ENCODE assay signal across 32 cellular contexts in the genomic region with DNA sequence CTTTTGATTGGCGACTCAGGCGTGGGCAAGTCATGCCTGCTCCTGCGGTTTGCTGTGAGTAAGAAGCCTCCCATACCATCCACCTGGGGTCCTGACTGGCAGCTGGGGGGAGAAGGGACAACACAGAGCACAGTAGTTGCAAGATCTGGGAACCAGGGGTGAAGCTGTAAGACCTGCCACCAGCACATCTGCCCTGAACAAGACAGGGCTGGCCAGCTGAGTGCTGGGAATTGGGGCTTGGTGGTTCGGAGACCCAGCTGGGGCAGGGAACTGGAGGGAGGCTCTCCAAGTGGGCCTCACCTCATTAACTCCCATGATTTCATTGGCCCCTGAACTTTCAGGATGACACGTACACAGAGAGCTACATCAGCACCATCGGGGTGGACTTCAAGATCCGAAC. TPM values are rescaled to one million over a fixed set of nuclear protein-coding genes. Genes with fewer than 3 reads are reported as not detected.
A peak's percentile ranks its signal among the peaks of the same experiment; 100 is the strongest.
DNase-seq lines count a peak whose midpoint lies in the region; ATAC-seq, FAIRE-seq and TF ChIP-seq lines count a peak whose summit lies in the region.
"Had no signal": no experiment of that assay in that cellular context is flagged by ENCODE, and none has a peak within 500 bp of the region (broad histone marks: within the 10 kb centered on the region; RNA-seq: fewer than 3 reads in every experiment).

No MANE protein-coding gene starts in this region.

- no peaks in the 10 kb centered on the region for H3K9me2 ChIP-seq in Loucy (replicated peaks; ENCODE audit: low read depth, low read length)

- H4K20me1 ChIP-seq in Loucy (ENCODE audit: insufficient read depth, low read length, poor library complexity, severe bottlenecking) = peaks cover 22% of the 10 kb centered on the region
- no peaks in the 10 kb centered on the region for H4K20me1 ChIP-seq in GM12878 (ENCODE audit: control insufficient read depth, insufficient read depth)

- no peak overlapping the region for H3K4me3 ChIP-seq in Loucy (ENCODE audit: low read length, poor library complexity, severe bottlenecking)
- no peak overlapping the region for H3K4me3 ChIP-seq in GM12878
- H3K4me3 ChIP-seq: MG63, mucosa of descending colon, SK-N-MC, skin epidermis, thoracic aorta had no signal

- no peak for TF ChIP-seq EP300 in GM12878 (IDR thresholded peaks at IDR 0.05; ENCODE audit: borderline replicate concordance in 1 of 2, control insufficient read depth in 1 of 2, low read depth in 2 of 2, low read length in 2 of 2)

- FAIRE-seq in GM12878 (lab: Jason Lieb, UNC) = no peak

- no peak overlapping the region for H2AFZ ChIP-seq in Loucy (ENCODE audit: low read length)
- H2AFZ ChIP-seq in GM12878 (ENCODE audit: control insufficient read depth, low read depth, low read length) = no peak overlapping the region
- H2AFZ ChIP-seq: parathyroid adenoma had no signal

- H3K4me1 ChIP-seq in Loucy (ENCODE audit: insufficient read depth, low read length, poor library complexity, severe bottlenecking) (peaks cover 38% of the 10 kb centered on the region), GM12878 (ENCODE audit: control insufficient read depth, insufficient read depth, low read length) (peaks cover 11% of the 10 kb centered on the region)

- no peaks in the 10 kb centered on the region for H3K9me3 Mint-ChIP-seq in T-helper 2 cell treated with Interferon-gamma antibody and Interleukin-4, amounts not matched to agents 5 μg/mL and 100 μg/mL, for 36 hours
- H3K9me3 Mint-ChIP-seq in nephron progenitor cell = no peaks in the 10 kb centered on the region
- H3K9me3 Mint-ChIP-seq: activated T-cell treated with anti-CD3 and anti-CD28 coated beads, Interleukin-2, amount 50 U/mL, for 72 hours; stimulated activated naive CD8-positive, alpha-beta T cell treated with anti-CD3 and anti-CD28 coated beads, Interleukin-15, Interleukin-2, amounts not matched to agents 100 ng/mL and 50 ng/mL, for 24 hours had no signal

- DNase-seq in T-helper 2 cell treated with Interferon-gamma antibody and Interleukin-4, amounts not matched to agents 5 μg/mL and 100 μg/mL, for 36 hours (ENCODE audit: low spot score) = no peak
- DNase-seq in T-helper 2 cell (no peak), GM12878 (ENCODE audit: low read depth, low spot score) (no peak), nephron progenitor cell (no peak), T-helper 9 cell (no peak), head of caudate nucleus (no peak)
- no peak for DNase-seq in effector CD8-positive, alpha-beta T cell (lab: John Stamatoyannopoulos, UW)
- DNase-seq: 8988T; activated CD4-positive, alpha-beta T cell treated with anti-CD3 and anti-CD28 coated beads for 48 hours; activated naive CD4-positive, alpha-beta T cell; activated T-cell treated with anti-CD3 and anti-CD28 coated beads, Interleukin-2, amount 50 U/mL, for 72 hours; brain microvascular endothelial cell; DMS 273 treated with DMSO at 0.1 percent for 48 hours; hypothalamus; KG1; left colon; MG63; mucosa of descending colon; NCI-H1105; NCI-H187; NCI-H2171 treated with DMSO at 0.1 percent for 48 hours; NCI-H524; OCI-M1 had no signal

- H3K36me3 ChIP-seq in Loucy (ENCODE audit: insufficient read depth, low read length) (peaks cover 42% of the 10 kb centered on the region; the same call in 1 of the 2 replicates), GM12878 (ENCODE audit: control insufficient read depth in 2 of 2, insufficient read depth in 2 of 2, low read length in 1 of 2) (peaks cover 20 to 32% of the 10 kb centered on the region in 2 experiments)

- SMC1A ChIA-PET in GM12878 (lab: Charles Lee; ENCODE audit: uncharacterized antibody, unreplicated experiment) = interaction anchor here (1.2 to 1.6 kb wide), 2 partner anchors 9 to 17 kb away, joined by 3 read pairs; partner anchors contain the start of gene YIF1A

- CTCF ChIA-PET in GM12878 (lab: Yijun Ruan, JAX) = interaction anchor here (0.6 to 3.3 kb wide), 6 partner anchors 9 to 105 kb away, joined by 3 to 19 read pairs (median 5); no protein-coding TSS in a partner anchor

- H3K4me2 ChIP-seq in Loucy (ENCODE audit: low read depth, low read length, poor library complexity, severe bottlenecking) (peak overlapping the region; percentile 42), GM12878 (ENCODE audit: control insufficient read depth, insufficient read depth) (no peak overlapping the region; the same call in 1 of the 2 replicates)

- H3K36me3 Mint-ChIP-seq in T-helper 2 cell treated with Interferon-gamma antibody and Interleukin-4, amounts not matched to agents 5 μg/mL and 100 μg/mL, for 36 hours (ENCODE audit: low read depth) = peaks cover 42% of the 10 kb centered on the region
- H3K36me3 Mint-ChIP-seq in nephron progenitor cell (ENCODE audit: low read depth) = peaks cover 45% of the 10 kb centered on the region

- TF ChIP-seq POLR2A in GM12878 (IDR thresholded peaks at IDR 0.05; ENCODE audit: low read depth, low read length) = no peak

- TF ChIP-seq CTCF in Loucy (conservative IDR thresholded peaks at IDR 0.05; ENCODE audit: low read length) = no peak
- no peak for TF ChIP-seq CTCF in GM12878 (IDR thresholded peaks at IDR 0.05 in 2 of 3, conservative IDR thresholded peaks at IDR 0.05 in 1 of 3; ENCODE audit: control insufficient read depth in 2 of 3, extremely low read depth in 1 of 3, insufficient read depth in 1 of 3, low read depth in 3 of 3, low read length in 3 of 3)
- no peak for TF ChIP-seq CTCF in nephron progenitor cell (IDR thresholded peaks at IDR 0.05)

- no peaks in the 10 kb centered on the region for H3K27me3 Mint-ChIP-seq in T-helper 2 cell treated with Interferon-gamma antibody and Interleukin-4, amounts not matched to agents 5 μg/mL and 100 μg/mL, for 36 hours (ENCODE audit: low read depth)
- no peaks in the 10 kb centered on the region for H3K27me3 Mint-ChIP-seq in nephron progenitor cell (ENCODE audit: low read depth, poor library complexity)
- H3K27me3 Mint-ChIP-seq: stimulated activated naive CD8-positive, alpha-beta T cell treated with anti-CD3 and anti-CD28 coated beads, Interleukin-15, Interleukin-2, amounts not matched to agents 100 ng/mL and 50 ng/mL, for 24 hours had no signal

- H3K4me3 Mint-ChIP-seq in T-helper 2 cell treated with Interferon-gamma antibody and Interleukin-4, amounts not matched to agents 5 μg/mL and 100 μg/mL, for 36 hours = peak overlapping the region; percentile 24
- peak overlapping the region; percentile 42 for H3K4me3 Mint-ChIP-seq in nephron progenitor cell
- H3K4me3 Mint-ChIP-seq: stimulated activated naive CD8-positive, alpha-beta T cell treated with anti-CD3 and anti-CD28 coated beads, Interleukin-15, Interleukin-2, amounts not matched to agents 100 ng/mL and 50 ng/mL, for 24 hours had no signal

- BruUV-seq in GM12878 (replicated peaks; lab: Mats Ljungman, UMichigan) = TSS peak; percentile 15

- TF ChIP-seq RAD21 in GM12878 (IDR thresholded peaks at IDR 0.05; ENCODE audit: insufficient read depth, low read depth, low read length) = no peak

- RAD21 ChIA-PET in GM12878 (lab: Charles Lee; ENCODE audit: unreplicated experiment) = interaction anchor here (1.5 kb wide), 1 partner anchor 10 kb away, joined by 4 read pairs; no protein-coding TSS in a partner anchor

- H3K27ac ChIP-seq in GM12878 (ENCODE audit: control insufficient read depth, insufficient read depth) = no peak overlapping the region
- H3K27ac ChIP-seq: brain microvascular endothelial cell, epithelial cell of prostate, parathyroid adenoma, SK-N-MC, thoracic aorta had no signal

- H3K79me2 ChIP-seq in Loucy (ENCODE audit: insufficient read depth, low read length) (peaks cover 36% of the 10 kb centered on the region), GM12878 (ENCODE audit: control insufficient read depth, insufficient read depth, low read length) (peaks cover 27% of the 10 kb centered on the region)
- H3K79me2 ChIP-seq: parathyroid adenoma had no signal

- no peak for ATAC-seq in GM12878
- ATAC-seq: activated T-cell treated with anti-CD3 and anti-CD28 coated beads, Interleukin-2, amount 50 U/mL, for 72 hours; left colon; mucosa of descending colon had no signal

- POLR2A ChIA-PET in GM12878 (lab: Charles Lee) = interaction anchor here (0.6 to 0.7 kb wide), 4 partner anchors 26 to 339 kb away, joined by 3 read pairs; no protein-coding TSS in a partner anchor

- no peak overlapping the region for H3K27ac Mint-ChIP-seq in T-helper 2 cell treated with Interferon-gamma antibody and Interleukin-4, amounts not matched to agents 5 μg/mL and 100 μg/mL, for 36 hours
- peak overlapping the region; percentile 54 for H3K27ac Mint-ChIP-seq in nephron progenitor cell
- H3K27ac Mint-ChIP-seq: activated T-cell treated with anti-CD3 and anti-CD28 coated beads, Interleukin-2, amount 50 U/mL, for 72 hours; stimulated activated naive CD8-positive, alpha-beta T cell treated with anti-CD3 and anti-CD28 coated beads, Interleukin-15, Interleukin-2, amounts not matched to agents 100 ng/mL and 50 ng/mL, for 24 hours had no signal

- WGBS in GM12878 (ENCODE audit: insufficient coverage, insufficient replicate concordance, low lambda C conversion rate, missing lambda C conversion rate) = 92% methylated on average over 7 of the region's 7 CpGs

- in situ Hi-C loops in GM12878 (cut with MboI) = no loop called here

- H3K9ac ChIP-seq in Loucy (ENCODE audit: low read depth, low read length, poor library complexity, severe bottlenecking) (no peak overlapping the region), GM12878 (ENCODE audit: control insufficient read depth, insufficient read depth, low read length) (no peak overlapping the region)
- H3K9ac ChIP-seq: parathyroid adenoma had no signal

- peaks cover 24% of the 10 kb centered on the region for H3K4me1 Mint-ChIP-seq in T-helper 2 cell treated with Interferon-gamma antibody and Interleukin-4, amounts not matched to agents 5 μg/mL and 100 μg/mL, for 36 hours (ENCODE audit: low read depth)
- peaks cover 28% of the 10 kb centered on the region for H3K4me1 Mint-ChIP-seq in nephron progenitor cell

- intact Hi-C loops in GM12878 (cut with micrococcal nuclease; ENCODE audit: unreplicated experiment) (no loop called here), head of caudate nucleus (cut with DNase I) (no loop called here)

- H3K27me3 ChIP-seq in Loucy (ENCODE audit: insufficient read depth, low read length, poor library complexity, severe bottlenecking) (no peaks in the 10 kb centered on the region), GM12878 (replicated peaks in 1 of 2; ENCODE audit: control insufficient read depth in 2 of 2, insufficient read depth in 2 of 2, low read length in 1 of 2) (no peaks in the 10 kb centered on the region)
- H3K27me3 ChIP-seq: brain microvascular endothelial cell, MG63 had no signal

- H3F3A ChIP-seq in Loucy (ENCODE audit: low read depth) = no peaks in the 10 kb centered on the region

- H3K9me3 ChIP-seq in Loucy (ENCODE audit: insufficient read depth, low read depth, low read length) (no peaks in the 10 kb centered on the region), GM12878 (replicated peaks; ENCODE audit: control insufficient read depth, insufficient read depth, low read length) (no peaks in the 10 kb centered on the region)
- H3K9me3 ChIP-seq: MG63, mucosa of descending colon, thoracic aorta had no signal

RNA-seq across cellular contexts. Expression of gene RAB1B, which starts 3.4 kb away (rescaled TPM):
- 16.5 and 17.0 TPM in 2 replicates for total RNA-seq in GM12878 (2013; cell fraction: nucleolus; rRNA removed)
- total RNA-seq in GM12878 (2014; rRNA removed) = 130 and 142 TPM in 2 replicates
- total RNA-seq in GM12878 (2014; rRNA removed; fragmentation: Illumina TruSeq; extraction: Trizol) = 61.7 and 69.3 TPM in 2 replicates
- 138 and 150 TPM in 2 replicates for total RNA-seq in GM12878 (2021)
- polyA plus RNA-seq in GM12878 (2011; ENCODE audit: low read depth) = 39.7 TPM
- polyA plus RNA-seq in GM12878 (2011; rRNA removed) = 53.4 and 130 TPM in 2 replicates
- 222 and 264 TPM in 2 replicates for polyA plus RNA-seq in GM12878 (2011; cell fraction: cytosol; rRNA removed)
- polyA plus RNA-seq in GM12878 (2011; cell fraction: nucleus; rRNA removed) = 109 and 129 TPM in 2 replicates
- 97.6 and 106 TPM in 2 replicates for polyA plus RNA-seq in GM12878 (2012)
- 65.1 and 117 TPM in 2 replicates for polyA plus RNA-seq in GM12878 (2014; fragmentation: Illumina TruSeq; extraction: Trizol)
- 10 to 100 TPM; 10.4 to 15.6 TPM for polyA plus RNA-seq in GM12878 (2014; fragmentation: Nextera tagmentation; extraction: Ambion mirVana)
- polyA plus RNA-seq in GM12878 (2014; rRNA removed) = 193 and 221 TPM in 2 replicates
- polyA plus RNA-seq in GM12878 (2016; fragmentation: Nextera tagmentation; extraction: Ambion mirVana) = 10 to 100 TPM; 66.1 to 76.4 TPM
- 105 and 171 TPM in 2 replicates for polyA minus RNA-seq in GM12878 (2011; rRNA and poly(A)+ RNA removed)
- 62.7 and 73.4 TPM in 2 replicates for polyA minus RNA-seq in GM12878 (2011; cell fraction: cytosol; rRNA and poly(A)+ RNA removed)
- 14.0 and 21.5 TPM in 2 replicates for polyA minus RNA-seq in GM12878 (2011; cell fraction: nucleus; rRNA and poly(A)+ RNA removed)

RNA-seq across cellular contexts. Expression of gene CNIH2, which starts 6.2 kb away (rescaled TPM):
- 0.32 and 0.58 TPM in 2 replicates for total RNA-seq in GM12878 (2013; cell fraction: nucleolus; rRNA removed)
- total RNA-seq in GM12878 (2014; rRNA removed) (0.38 and 0.62 TPM in 2 replicates), GM12878 (2014; rRNA removed; fragmentation: Illumina TruSeq; extraction: Trizol) (0.23 and 0.27 TPM in 2 replicates), GM12878 (2021) (1.2 and 2.0 TPM in 2 replicates)
- 0.29 TPM for polyA plus RNA-seq in GM12878 (2011; ENCODE audit: low read depth)
- polyA plus RNA-seq in GM12878 (2011; rRNA removed) (0.73 and 0.76 TPM in 2 replicates), GM12878 (2014; fragmentation: Illumina TruSeq; extraction: Trizol) (0.82 and 0.90 TPM in 2 replicates), GM12878 (2014; fragmentation: Nextera tagmentation; extraction: Ambion mirVana) (under 1 TPM in 1 of 2 experiments, not detected in 1; 0.07 TPM), GM12878 (2014; rRNA removed) (1.0 and 1.3 TPM in 2 replicates), GM12878 (2016; fragmentation: Nextera tagmentation; extraction: Ambion mirVana) (under 1 TPM in 1 of 2 experiments, not detected in 1; 0.19 TPM)
- 0.90 and 1.0 TPM in 2 replicates for polyA plus RNA-seq in GM12878 (2011; cell fraction: cytosol; rRNA removed)
- polyA plus RNA-seq in GM12878 (2011; cell fraction: nucleus; rRNA removed) = 2.7 and 2.9 TPM in 2 replicates
- 0.77 and 0.97 TPM in 2 replicates for polyA plus RNA-seq in GM12878 (2012)
- 1.1 TPM in 1 of 2 replicates, not detected in the other for polyA minus RNA-seq in GM12878 (2011; rRNA and poly(A)+ RNA removed)
- not detected in 2 replicates for polyA minus RNA-seq in GM12878 (2011; cell fraction: cytosol; rRNA and poly(A)+ RNA removed)
- 0.24 and 0.57 TPM in 2 replicates for polyA minus RNA-seq in GM12878 (2011; cell fraction: nucleus; rRNA and poly(A)+ RNA removed)
- total RNA-seq: thoracic aorta had no signal

RNA-seq across cellular contexts. Expression of gene KLC2, which starts 14.3 kb away (rescaled TPM):
- total RNA-seq in GM12878 (2013; cell fraction: nucleolus; rRNA removed) = 28.6 and 37.5 TPM in 2 replicates
- total RNA-seq in GM12878 (2014; rRNA removed) = 10.2 and 10.3 TPM in 2 replicates
- total RNA-seq in GM12878 (2014; rRNA removed; fragmentation: Illumina TruSeq; extraction: Trizol) = 6.2 and 9.6 TPM in 2 replicates
- total RNA-seq in GM12878 (2021) = 29.9 and 35.0 TPM in 2 replicates
- 7.6 TPM for polyA plus RNA-seq in GM12878 (2011; ENCODE audit: low read depth)
- polyA plus RNA-seq in GM12878 (2011; rRNA removed) = 3.4 and 9.4 TPM in 2 replicates
- 10.8 and 15.5 TPM in 2 replicates for polyA plus RNA-seq in GM12878 (2011; cell fraction: cytosol; rRNA removed)
- 66.8 and 75.2 TPM in 2 replicates for polyA plus RNA-seq in GM12878 (2011; cell fraction: nucleus; rRNA removed)
- polyA plus RNA-seq in GM12878 (2012) = 11.2 and 12.3 TPM in 2 replicates
- polyA plus RNA-seq in GM12878 (2014; fragmentation: Illumina TruSeq; extraction: Trizol) = 3.2 and 10.3 TPM in 2 replicates
- under 1 TPM in 1 of 2 experiments, not detected in 1; 0.14 TPM for polyA plus RNA-seq in GM12878 (2014; fragmentation: Nextera tagmentation; extraction: Ambion mirVana)
- 22.3 and 31.5 TPM in 2 replicates for polyA plus RNA-seq in GM12878 (2014; rRNA removed)
- 10 to 100 TPM; 15.2 to 18.8 TPM for polyA plus RNA-seq in GM12878 (2016; fragmentation: Nextera tagmentation; extraction: Ambion mirVana)
- 19.8 and 22.3 TPM in 2 replicates for polyA minus RNA-seq in GM12878 (2011; rRNA and poly(A)+ RNA removed)
- polyA minus RNA-seq in GM12878 (2011; cell fraction: cytosol; rRNA and poly(A)+ RNA removed) = 15.5 and 15.6 TPM in 2 replicates
- polyA minus RNA-seq in GM12878 (2011; cell fraction: nucleus; rRNA and poly(A)+ RNA removed) = 15.0 and 23.2 TPM in 2 replicates

RNA-seq across cellular contexts. Expression of gene YIF1A, which starts 17.1 kb away (rescaled TPM):
- total RNA-seq in GM12878 (2013; cell fraction: nucleolus; rRNA removed) = 40.4 and 41.0 TPM in 2 replicates
- total RNA-seq in GM12878 (2014; rRNA removed) = 97.7 and 123 TPM in 2 replicates
- 30.4 and 37.3 TPM in 2 replicates for total RNA-seq in GM12878 (2014; rRNA removed; fragmentation: Illumina TruSeq; extraction: Trizol)
- total RNA-seq in GM12878 (2021) = 84.0 and 91.0 TPM in 2 replicates
- polyA plus RNA-seq in GM12878 (2011; ENCODE audit: low read depth) = 66.9 TPM
- polyA plus RNA-seq in GM12878 (2011; rRNA removed) = 17.2 and 40.2 TPM in 2 replicates
- polyA plus RNA-seq in GM12878 (2011; cell fraction: cytosol; rRNA removed) = 108 and 130 TPM in 2 replicates
- polyA plus RNA-seq in GM12878 (2011; cell fraction: nucleus; rRNA removed) = 81.0 and 87.6 TPM in 2 replicates
- 63.6 and 76.4 TPM in 2 replicates for polyA plus RNA-seq in GM12878 (2012)
- polyA plus RNA-seq in GM12878 (2014; fragmentation: Illumina TruSeq; extraction: Trizol) = 40.0 and 52.5 TPM in 2 replicates
- polyA plus RNA-seq in GM12878 (2014; fragmentation: Nextera tagmentation; extraction: Ambion mirVana) = 10 to 100 TPM in 1 of 2 experiments, 1 to 10 TPM in 1; 6.6 to 17.5 TPM
- 93.2 and 96.0 TPM in 2 replicates for polyA plus RNA-seq in GM12878 (2014; rRNA removed)
- polyA plus RNA-seq in GM12878 (2016; fragmentation: Nextera tagmentation; extraction: Ambion mirVana) = 100 to 1,000 TPM; 111 to 128 TPM
- polyA minus RNA-seq in GM12878 (2011; rRNA and poly(A)+ RNA removed) = 65.0 and 103 TPM in 2 replicates
- 46.4 and 50.5 TPM in 2 replicates for polyA minus RNA-seq in GM12878 (2011; cell fraction: cytosol; rRNA and poly(A)+ RNA removed)
- 21.9 and 37.2 TPM in 2 replicates for polyA minus RNA-seq in GM12878 (2011; cell fraction: nucleus; rRNA and poly(A)+ RNA removed)

RNA-seq across cellular contexts. Expression of gene TMEM151A, which starts 19.9 kb away (rescaled TPM):
- not detected in 2 replicates for total RNA-seq in GM12878 (2013; cell fraction: nucleolus; rRNA removed)
- total RNA-seq in GM12878 (2014; rRNA removed) (not detected in 2 replicates), GM12878 (2014; rRNA removed; fragmentation: Illumina TruSeq; extraction: Trizol) (not detected in 2 replicates), GM12878 (2021) (0.11 TPM in 1 of 2 replicates, not detected in the other)
- polyA plus RNA-seq in GM12878 (2011; ENCODE audit: low read depth) = not detected
- polyA plus RNA-seq in GM12878 (2011; rRNA removed) (not detected in 2 replicates), GM12878 (2014; fragmentation: Illumina TruSeq; extraction: Trizol) (not detected in 2 replicates), GM12878 (2014; fragmentation: Nextera tagmentation; extraction: Ambion mirVana) (not detected), GM12878 (2014; rRNA removed) (0.04 TPM in 1 of 2 replicates, not detected in the other), GM12878 (2016; fragmentation: Nextera tagmentation; extraction: Ambion mirVana) (not detected)
- polyA plus RNA-seq in GM12878 (2011; cell fraction: cytosol; rRNA removed) = 0.03 TPM in 1 of 2 replicates, not detected in the other
- polyA plus RNA-seq in GM12878 (2011; cell fraction: nucleus; rRNA removed) = not detected in 2 replicates
- 0.07 TPM in 1 of 2 replicates, not detected in the other for polyA plus RNA-seq in GM12878 (2012)
- polyA minus RNA-seq in GM12878 (2011; rRNA and poly(A)+ RNA removed) = not detected in 2 replicates
- polyA minus RNA-seq in GM12878 (2011; cell fraction: cytosol; rRNA and poly(A)+ RNA removed) = not detected in 2 replicates
- not detected in 2 replicates for polyA minus RNA-seq in GM12878 (2011; cell fraction: nucleus; rRNA and poly(A)+ RNA removed)
- total RNA-seq: lung microvascular endothelial cell; T-helper 2 cell treated with Interferon-gamma antibody and Interleukin-4, amounts not matched to agents 100 ng/mL and 5 ng/mL, for 36 hours had no signal
